In genomic region chr2:20141806-20142205, GRCh38 we compare ENCODE assay signal across 1 cellular context.
TF ChIP-seq lines count a peak whose summit lies in the region.

No MANE protein-coding gene starts in this region.

TF ChIP-seq in IMR-90, 13 proteins besides CTCF, POLR2A, EP300 and RAD21 (continued from another document):
- TF ChIP-seq USF2 (IDR thresholded peaks at IDR 0.05; ENCODE audit: low read depth, low read length) (no peak), SMC3 (IDR thresholded peaks at IDR 0.05; ENCODE audit: low read depth, low read length) (no peak), MAZ (IDR thresholded peaks at IDR 0.05; ENCODE audit: borderline replicate concordance, low read depth, low read length) (no peak), NFE2L2 (IDR thresholded peaks at IDR 0.05; ENCODE audit: low read depth, low read length) (no peak), MXI1 (IDR thresholded peaks at IDR 0.05; ENCODE audit: borderline replicate concordance, low read depth, low read length) (no peak), FOS (IDR thresholded peaks at IDR 0.05; ENCODE audit: low read depth, low read length) (no peak)
